Comparison of ENCODE assay signal across 22 cellular contexts in genomic region chr3:127089487-127090145, GRCh38.
DNase-seq lines count a peak whose midpoint lies in the region; ATAC-seq, FAIRE-seq and TF ChIP-seq lines count a peak whose summit lies in the region.
"Had no signal": no experiment of that assay in that cellular context is flagged by ENCODE, and none has a peak within 500 bp of the region (broad histone marks: within the 10 kb centered on the region; RNA-seq: fewer than 3 reads in every experiment).

No MANE protein-coding gene starts in this region.

- POLR2A ChIA-PET in activated CD8-positive, alpha-beta T cell treated with anti-CD3 and anti-CD28 coated beads for 36 hours (lab: Charles Lee): no interaction called here

- no peaks in the 10 kb centered on the region for H3K4me1 Mint-ChIP-seq in activated CD8-positive, alpha-beta T cell treated with anti-CD3 and anti-CD28 coated beads for 36 hours (ENCODE audit: low read depth)
- H3K4me1 Mint-ChIP-seq: activated CD4-positive, alpha-beta T cell treated with anti-CD3 and anti-CD28 coated beads, Interleukin-2, amount 10 ng/mL, durations not matched to agents 24 days and 14 days; activated naive CD8-positive, alpha-beta T cell treated with anti-CD3 and anti-CD28 coated beads for 36 hours; B cell; naive thymus-derived CD8-positive, alpha-beta T cell had no signal

- H3K36me3 Mint-ChIP-seq in activated CD8-positive, alpha-beta T cell treated with anti-CD3 and anti-CD28 coated beads for 36 hours (ENCODE audit: low read depth): no peaks in the 10 kb centered on the region
- H3K36me3 Mint-ChIP-seq: activated naive CD8-positive, alpha-beta T cell treated with anti-CD3 and anti-CD28 coated beads for 36 hours; naive thymus-derived CD8-positive, alpha-beta T cell had no signal

- H3K4me1 ChIP-seq in gastroesophageal sphincter: peaks cover 0 to 5% (median 0%) of the 10 kb centered on the region in 3 donors

- H3K27me3 Mint-ChIP-seq in activated CD8-positive, alpha-beta T cell treated with anti-CD3 and anti-CD28 coated beads for 36 hours: peaks cover 3% of the 10 kb centered on the region
- H3K27me3 Mint-ChIP-seq: activated CD4-positive, alpha-beta T cell treated with anti-CD3 and anti-CD28 coated beads, Interleukin-2, amount 10 ng/mL, durations not matched to agents 24 days and 14 days had no signal

- intact Hi-C loops in sciatic nerve (cut with DNase I): no loop called here
- intact Hi-C loops in activated CD8-positive, alpha-beta T cell treated with anti-CD3 and anti-CD28 coated beads for 36 hours (cut with micrococcal nuclease): no loop called here

- DNase-seq in ELF-1 (ENCODE audit: low read depth, low spot score) (peak; percentile 31), RPMI7951 (ENCODE audit: low read depth) (peak; percentile 49), sciatic nerve (ENCODE audit: low spot score) (no peak), nucleus accumbens (lab: John Stamatoyannopoulos, UW) (no peak), GM12892 (ENCODE audit: insufficient read length) (no peak)
- DNase-seq in activated CD8-positive, alpha-beta T cell treated with anti-CD3 and anti-CD28 coated beads for 36 hours: no peak
- DNase-seq: activated CD4-positive, alpha-beta T cell treated with anti-CD3 and anti-CD28 coated beads, Interleukin-2, amount 10 ng/mL, durations not matched to agents 24 days and 14 days; activated naive CD8-positive, alpha-beta T cell treated with anti-CD3 and anti-CD28 coated beads for 36 hours; activated T-cell treated with anti-CD3 and anti-CD28 coated beads for 4 hours; caudate nucleus; DMS53; effector CD4-positive, alpha-beta T cell; foreskin melanocyte; HFFc6; NCI-H2081 treated with DMSO at 0.1 percent for 48 hours had no signal

- H3K27ac Mint-ChIP-seq in activated CD8-positive, alpha-beta T cell treated with anti-CD3 and anti-CD28 coated beads for 36 hours: no peak overlapping the region
- H3K27ac Mint-ChIP-seq: activated CD4-positive, alpha-beta T cell treated with anti-CD3 and anti-CD28 coated beads, Interleukin-2, amount 10 ng/mL, durations not matched to agents 24 days and 14 days; activated naive CD8-positive, alpha-beta T cell treated with anti-CD3 and anti-CD28 coated beads for 36 hours; B cell; HFFc6 had no signal

- CTCF ChIA-PET in activated CD8-positive, alpha-beta T cell treated with anti-CD3 and anti-CD28 coated beads for 36 hours (lab: Charles Lee): no interaction called here

- H3K27ac ChIP-seq in gastroesophageal sphincter: no peak overlapping the region
- H3K27ac ChIP-seq: thyroid gland had no signal

- TF ChIP-seq POLR2A in gastroesophageal sphincter (IDR thresholded peaks at IDR 0.05) (no peak), GM12892 (IDR thresholded peaks at IDR 0.05; ENCODE audit: low read depth, low read length) (no peak)

- no peak overlapping the region for H3K4me3 Mint-ChIP-seq in activated CD8-positive, alpha-beta T cell treated with anti-CD3 and anti-CD28 coated beads for 36 hours
- H3K4me3 Mint-ChIP-seq: activated CD4-positive, alpha-beta T cell treated with anti-CD3 and anti-CD28 coated beads, Interleukin-2, amount 10 ng/mL, durations not matched to agents 24 days and 14 days; activated naive CD8-positive, alpha-beta T cell treated with anti-CD3 and anti-CD28 coated beads for 36 hours; B cell; HFFc6; naive thymus-derived CD8-positive, alpha-beta T cell had no signal

- FAIRE-seq in GM12892 (lab: Jason Lieb, UNC): no peak

- H3K4me3 ChIP-seq in gastroesophageal sphincter: no peak overlapping the region
- H3K4me3 ChIP-seq: lung, thyroid gland had no signal

- no peaks in the 10 kb centered on the region for H3K36me3 ChIP-seq in gastroesophageal sphincter
- H3K36me3 ChIP-seq: thyroid gland had no signal

- TF ChIP-seq EP300 in gastroesophageal sphincter (IDR thresholded peaks at IDR 0.05): no peak

- ATAC-seq in gastroesophageal sphincter (peak; percentile 27), sciatic nerve (peak; percentile 95), GM18519 (IDR thresholded peaks at IDR 0.05; ENCODE audit: low FRiP score, unreplicated experiment) (no peak)
- ATAC-seq in activated CD8-positive, alpha-beta T cell treated with anti-CD3 and anti-CD28 coated beads for 36 hours: no peak
- ATAC-seq: naive thymus-derived CD8-positive, alpha-beta T cell had no signal

- TF ChIP-seq CTCF in gastroesophageal sphincter (IDR thresholded peaks at IDR 0.05): no peak
- TF ChIP-seq CTCF in activated CD8-positive, alpha-beta T cell treated with anti-CD3 and anti-CD28 coated beads for 36 hours (IDR thresholded peaks at IDR 0.05): no peak

- peaks cover 30% of the 10 kb centered on the region for H3K27me3 ChIP-seq in gastroesophageal sphincter
- H3K27me3 ChIP-seq: thyroid gland had no signal

- H3K9me3 ChIP-seq in gastroesophageal sphincter: no peaks in the 10 kb centered on the region
- H3K9me3 ChIP-seq: SK-N-SH, thyroid gland had no signal

- WGBS in gastroesophageal sphincter (ENCODE audit: low coverage in 1 of 2), 2 donors: 64 to 65% methylated on average over 5 of the region's 7 CpGs

- H3K9me3 Mint-ChIP-seq in activated CD8-positive, alpha-beta T cell treated with anti-CD3 and anti-CD28 coated beads for 36 hours: no peaks in the 10 kb centered on the region
- H3K9me3 Mint-ChIP-seq: activated CD4-positive, alpha-beta T cell treated with anti-CD3 and anti-CD28 coated beads, Interleukin-2, amount 10 ng/mL, durations not matched to agents 24 days and 14 days; activated naive CD8-positive, alpha-beta T cell treated with anti-CD3 and anti-CD28 coated beads for 36 hours; HFFc6; naive thymus-derived CD8-positive, alpha-beta T cell had no signal

Comparison
In these comparisons a context has a peak if more than half of its experiments do, and no peak if none do; other contexts are left out.
1. DNase-seq: peak in ELF-1 (single experiment) and RPMI7951 (single experiment); none in sciatic nerve (single experiment), nucleus accumbens (0 of 56), activated CD8-positive, alpha-beta T cell treated with anti-CD3 and anti-CD28 coated beads for 36 hours (single experiment) and GM12892 (single experiment).
2. ATAC-seq: peak in gastroesophageal sphincter (single experiment) and sciatic nerve (single experiment); none in activated CD8-positive, alpha-beta T cell treated with anti-CD3 and anti-CD28 coated beads for 36 hours (single experiment) and GM18519 (single experiment).